In the genomic region with DNA sequence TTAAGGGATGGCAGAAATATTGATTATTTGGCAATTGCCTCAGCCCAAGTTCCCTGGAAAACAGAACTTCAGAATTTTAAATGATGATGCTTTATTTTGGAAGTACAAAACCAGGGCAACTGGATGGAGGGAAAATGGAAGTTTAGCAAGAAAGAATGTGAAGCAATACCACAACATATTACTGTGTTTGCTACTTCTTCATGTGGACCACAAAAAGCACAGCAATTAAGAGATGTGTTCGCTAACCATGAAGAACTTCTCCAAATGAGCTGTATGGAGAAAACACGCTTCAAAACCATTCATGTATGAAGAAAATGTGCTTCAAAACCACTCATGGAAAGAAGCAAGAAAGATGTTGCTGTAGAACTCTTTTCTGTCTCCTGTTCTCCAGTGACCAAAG, we compare ENCODE assay signal across 22 cellular contexts.
"Had no signal": no experiment of that assay in that cellular context is flagged by ENCODE, and none has a peak within 500 bp of the region (broad histone marks: within the 10 kb centered on the region; RNA-seq: fewer than 3 reads in every experiment).

No MANE protein-coding gene starts in this region.

- H3K27ac ChIP-seq: esophagus squamous epithelium, heart right ventricle, left lung, neutrophil, parathyroid adenoma, right lobe of liver, thoracic aorta, tibial nerve, upper lobe of left lung had no signal

- H3K4me1 ChIP-seq: esophagus squamous epithelium, heart right ventricle, left lung, parathyroid adenoma, right lobe of liver, tibial nerve, upper lobe of left lung had no signal

- H3K27me3 ChIP-seq: esophagus squamous epithelium, heart right ventricle, left lung, neutrophil, right lobe of liver, tibial nerve, upper lobe of left lung had no signal

- H3K4me3 ChIP-seq: esophagus squamous epithelium, heart right ventricle, left lung, mucosa of descending colon, right lobe of liver, thoracic aorta, tibial nerve, upper lobe of left lung had no signal

- H3K36me3 ChIP-seq: esophagus squamous epithelium, heart right ventricle, left lung, neutrophil, right lobe of liver, thoracic aorta, tibial nerve, upper lobe of left lung had no signal

- H3K79me2 ChIP-seq: parathyroid adenoma had no signal

- H3K9ac ChIP-seq: parathyroid adenoma had no signal

- DNase-seq: effector memory CD8-positive, alpha-beta T cell; erythroblast; esophagus squamous epithelium; foreskin melanocyte; glutamatergic neuron; heart right ventricle; hippocampal formation; left cardiac atrium; left lung; mesenchymal stem cell; mucosa of descending colon; naive B cell; right lobe of liver; small intestine; stimulated activated CD4-positive, alpha-beta T cell treated with anti-CD3 and anti-CD28 coated beads, Interleukin-15, amount 100 ng/mL, for 24 hours; stimulated activated CD4-positive, alpha-beta T cell treated with anti-CD3 and anti-CD28 coated beads, Interleukin-2, amount 100 ng/mL, for 48 hours; stimulated activated naive B cell treated with anti-CD40 and anti-IgM and Interleukin-4, amounts not matched to agents 10 μg/mL and 1 μg/mL and 100 μg/mL, for 72 hours; upper lobe of left lung had no signal

- H3K9me3 ChIP-seq: esophagus squamous epithelium, heart right ventricle, left lung, mucosa of descending colon, neutrophil, right lobe of liver, thoracic aorta, tibial nerve, upper lobe of left lung had no signal
